ENCODE assay signal across 13 cellular contexts in genomic region chr10:18144928-18145327, GRCh38. TPM values are rescaled to one million over a fixed set of nuclear protein-coding genes. Genes with fewer than 3 reads are reported as not detected.
A peak's percentile ranks its signal among the peaks of the same experiment; 100 is the strongest.
DNase-seq lines count a peak whose midpoint lies in the region; ATAC-seq and TF ChIP-seq lines count a peak whose summit lies in the region.
"Had no signal": no experiment of that assay in that cellular context is flagged by ENCODE, and none has a peak within 500 bp of the region (broad histone marks: within the 10 kb centered on the region; RNA-seq: fewer than 3 reads in every experiment).

No MANE protein-coding gene starts in this region.

- peaks cover 12 to 17% of the 10 kb centered on the region in 2 donors for H3K27me3 Mint-ChIP-seq in effector memory CD8-positive, alpha-beta T cell

- ATAC-seq in effector memory CD8-positive, alpha-beta T cell (replicated peaks) = no peak
- no peak for ATAC-seq in GM18861 (IDR thresholded peaks at IDR 0.05; ENCODE audit: unreplicated experiment)
- ATAC-seq: activated T-cell treated with anti-CD3 and anti-CD28 coated beads, Interleukin-2, amount 50 U/mL, for 4 hours had no signal

- no peak overlapping the region for H3K9ac ChIP-seq in colonic mucosa (ENCODE audit: low read depth in 2 of 2, low read length in 2 of 2)

- H3K4me3 ChIP-seq in AG10803 (ENCODE audit: low read length) (no peak overlapping the region), colonic mucosa (no peak overlapping the region)
- H3K4me3 ChIP-seq: hepatocyte had no signal

- intact Hi-C loops in colonic mucosa (cut with DNase I) = no loop called here

- no peak overlapping the region for H3K27ac Mint-ChIP-seq in effector memory CD8-positive, alpha-beta T cell

- no peaks in the 10 kb centered on the region for H3K4me1 Mint-ChIP-seq in effector memory CD8-positive, alpha-beta T cell (ENCODE audit: low read depth in 2 of 2)

- no peaks in the 10 kb centered on the region for H3K27me3 ChIP-seq in colonic mucosa
- H3K27me3 ChIP-seq: brain microvascular endothelial cell had no signal

- H3K9me3 ChIP-seq in colonic mucosa = no peaks in the 10 kb centered on the region

- no peaks in the 10 kb centered on the region for H3K36me3 Mint-ChIP-seq in effector memory CD8-positive, alpha-beta T cell (ENCODE audit: insufficient read depth)

- no peak overlapping the region for H3K4me3 Mint-ChIP-seq in effector memory CD8-positive, alpha-beta T cell
- H3K4me3 Mint-ChIP-seq: activated T-cell treated with anti-CD3 and anti-CD28 coated beads, Interleukin-2, amount 50 U/mL, for 4 hours had no signal

- no peak overlapping the region for H3K27ac ChIP-seq in colonic mucosa
- H3K27ac ChIP-seq: brain microvascular endothelial cell, hepatocyte, VCaP had no signal

- H3K9me3 Mint-ChIP-seq in effector memory CD8-positive, alpha-beta T cell = no peaks in the 10 kb centered on the region
- H3K9me3 Mint-ChIP-seq: activated T-cell treated with anti-CD3 and anti-CD28 coated beads, Interleukin-2, amount 50 U/mL, for 4 hours had no signal

- H3K4me1 ChIP-seq in colonic mucosa = no peaks in the 10 kb centered on the region

- TF ChIP-seq CTCF in AG10803 (conservative IDR thresholded peaks at IDR 0.05; ENCODE audit: low read length) = no peak
- TF ChIP-seq CTCF in colonic mucosa (IDR thresholded peaks at IDR 0.05) = no peak

- DNase-seq in AG10803 (ENCODE audit: low read depth) (peak; percentile 71), NCI-H128 (lab: John Stamatoyannopoulos, UW; ENCODE audit: unreplicated experiment) (peak; percentile 24), colonic mucosa (peak; percentile 41), islet precursor cell (peak; percentile 63), NCI-H1417 (lab: John Stamatoyannopoulos, UW) (no peak), NCI-H1694 treated with DMSO at 0.1 percent for 48 hours (lab: John Stamatoyannopoulos, UW) (no peak)
- DNase-seq in effector memory CD8-positive, alpha-beta T cell = no peak
- DNase-seq: activated T-cell treated with anti-CD3 and anti-CD28 coated beads, Interleukin-2, amount 50 U/mL, for 4 hours; brain microvascular endothelial cell had no signal

- no peaks in the 10 kb centered on the region for H3K36me3 ChIP-seq in colonic mucosa
- H3K36me3 ChIP-seq: brain microvascular endothelial cell had no signal

RNA-seq across cellular contexts. Expression of gene CACNB2, which starts 4.7 kb away (rescaled TPM):
- total RNA-seq in colonic mucosa = 10 to 100 TPM in 1 of 2 donors, 1 to 10 TPM in 1; 9.8 to 12.1 TPM
- total RNA-seq: activated T-cell treated with anti-CD3 and anti-CD28 coated beads, Interleukin-2, amount 50 U/mL, for 4 hours; RPMI7951 had no signal

Comparison
In these comparisons a context has a peak if more than half of its experiments do, and no peak if none do; other contexts are left out.
1. DNase-seq: peak in AG10803 (single experiment), NCI-H128 (single experiment), colonic mucosa (single experiment) and islet precursor cell (single experiment); none in NCI-H1417 (0 of 3), effector memory CD8-positive, alpha-beta T cell (0 of 3) and NCI-H1694 treated with DMSO at 0.1 percent for 48 hours (single experiment).